In genomic region chr2:13193075-13193474, GRCh38 we compare ENCODE assay signal across 1 cellular context.
TF ChIP-seq lines count a peak whose summit lies in the region.

No MANE protein-coding gene starts in this region.

TF ChIP-seq in SK-N-SH treated with all-trans-retinoic acid at 6 μM for 48 hours, 23 proteins besides CTCF, POLR2A, EP300 and RAD21 (continued from another document):
- TF ChIP-seq RARB (CRISPR knock-in tag; IDR thresholded peaks at IDR 0.05), result no peak
- no peak for TF ChIP-seq ZNF565 (CRISPR knock-in tag; conservative IDR thresholded peaks at IDR 0.05; ENCODE audit: low read depth)
- TF ChIP-seq TSHZ2 (CRISPR knock-in tag; IDR thresholded peaks at IDR 0.05), result no peak
- TF ChIP-seq ZFP3 (CRISPR knock-in tag; IDR thresholded peaks at IDR 0.05), result no peak
- no peak for TF ChIP-seq CSDC2 (CRISPR knock-in tag; IDR thresholded peaks at IDR 0.05)
- no peak for TF ChIP-seq CREB5 (CRISPR knock-in tag; IDR thresholded peaks at IDR 0.05; ENCODE audit: low read depth)
